ENCODE assay signal across 9 cellular contexts in genomic region chr20:1072258-1072657, GRCh38.
"Had no signal": no experiment of that assay in that cellular context is flagged by ENCODE, and none has a peak within 500 bp of the region (broad histone marks: within the 10 kb centered on the region; RNA-seq: fewer than 3 reads in every experiment).

No MANE protein-coding gene starts in this region.

- H3K4me3 Mint-ChIP-seq: IgD-negative memory B cell had no signal

- FAIRE-seq: HepG2, HTR-8/SVneo, K562 had no signal

- H3K27ac Mint-ChIP-seq: IgD-negative memory B cell had no signal

- H3K27ac ChIP-seq: HL-60, KMS-11 had no signal

- ATAC-seq: HepG2, K562 had no signal

- H3K4me3 ChIP-seq: K562 had no signal

- DNase-seq: IMR-90, KBM-7, KG1 had no signal

- H3K9ac ChIP-seq: KMS-11 had no signal

- H3K4me2 ChIP-seq: KMS-11 had no signal
